2 cellular contexts compared by ENCODE assay signal in the genomic region with DNA sequence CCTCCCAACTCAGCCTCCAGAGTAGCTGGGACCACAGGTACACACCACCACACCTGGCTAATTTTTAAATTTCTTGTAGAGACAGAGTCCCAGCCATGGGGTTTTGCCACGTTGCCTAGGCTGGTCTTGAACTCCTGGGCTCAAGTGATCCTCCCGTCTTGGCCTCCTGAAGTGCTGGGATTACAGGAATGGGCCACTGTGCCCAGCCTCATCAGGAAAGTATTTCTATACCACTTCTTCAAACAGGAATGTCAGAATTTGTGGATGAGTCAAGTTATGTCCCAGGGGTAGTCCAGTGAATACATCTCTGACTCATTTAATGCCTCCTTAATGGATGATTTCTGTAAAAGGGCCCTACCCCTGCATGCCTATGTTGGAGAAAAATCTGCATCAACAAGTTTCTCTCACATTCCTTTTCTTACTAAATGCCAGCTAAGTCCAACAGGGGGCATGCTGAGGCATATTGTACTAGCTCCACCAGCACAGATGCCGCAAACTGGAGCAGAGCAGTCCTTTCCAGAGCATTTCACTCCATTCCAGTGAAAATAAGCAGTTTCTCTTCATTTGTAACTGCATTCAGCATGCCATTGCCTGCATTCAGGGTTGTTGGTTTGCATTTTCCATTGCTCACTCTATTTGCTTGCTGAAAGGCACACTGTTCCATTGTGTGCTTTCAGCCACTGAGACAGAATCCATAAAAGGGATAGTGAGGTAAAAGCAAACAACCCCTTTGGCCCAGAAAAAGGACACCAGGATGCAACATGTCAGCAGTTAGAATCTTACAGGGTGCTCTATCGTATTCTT.
TF ChIP-seq lines count a peak whose summit lies in the region.

No MANE protein-coding gene starts in this region.

TF ChIP-seq in GM23338, 12 proteins besides CTCF, POLR2A, EP300 and RAD21:
- TF ChIP-seq ZNF114 (CRISPR knock-in tag; IDR thresholded peaks at IDR 0.05) (no peak), ZNF331 (CRISPR knock-in tag; IDR thresholded peaks at IDR 0.05; ENCODE audit: low read depth) (no peak), CREB1 (CRISPR knock-in tag; IDR thresholded peaks at IDR 0.05; ENCODE audit: low read depth) (no peak), NANOG (IDR thresholded peaks at IDR 0.05; ENCODE audit: borderline replicate concordance) (no peak), STAT1 (IDR thresholded peaks at IDR 0.05; ENCODE audit: unreplicated experiment) (no peak), EZH2 (IDR thresholded peaks at IDR 0.05; ENCODE audit: low read depth, unreplicated experiment) (no peak), POLR2AphosphoS5 (IDR thresholded peaks at IDR 0.05; ENCODE audit: low read depth) (no peak)
- TF ChIP-seq, protein P1, sequence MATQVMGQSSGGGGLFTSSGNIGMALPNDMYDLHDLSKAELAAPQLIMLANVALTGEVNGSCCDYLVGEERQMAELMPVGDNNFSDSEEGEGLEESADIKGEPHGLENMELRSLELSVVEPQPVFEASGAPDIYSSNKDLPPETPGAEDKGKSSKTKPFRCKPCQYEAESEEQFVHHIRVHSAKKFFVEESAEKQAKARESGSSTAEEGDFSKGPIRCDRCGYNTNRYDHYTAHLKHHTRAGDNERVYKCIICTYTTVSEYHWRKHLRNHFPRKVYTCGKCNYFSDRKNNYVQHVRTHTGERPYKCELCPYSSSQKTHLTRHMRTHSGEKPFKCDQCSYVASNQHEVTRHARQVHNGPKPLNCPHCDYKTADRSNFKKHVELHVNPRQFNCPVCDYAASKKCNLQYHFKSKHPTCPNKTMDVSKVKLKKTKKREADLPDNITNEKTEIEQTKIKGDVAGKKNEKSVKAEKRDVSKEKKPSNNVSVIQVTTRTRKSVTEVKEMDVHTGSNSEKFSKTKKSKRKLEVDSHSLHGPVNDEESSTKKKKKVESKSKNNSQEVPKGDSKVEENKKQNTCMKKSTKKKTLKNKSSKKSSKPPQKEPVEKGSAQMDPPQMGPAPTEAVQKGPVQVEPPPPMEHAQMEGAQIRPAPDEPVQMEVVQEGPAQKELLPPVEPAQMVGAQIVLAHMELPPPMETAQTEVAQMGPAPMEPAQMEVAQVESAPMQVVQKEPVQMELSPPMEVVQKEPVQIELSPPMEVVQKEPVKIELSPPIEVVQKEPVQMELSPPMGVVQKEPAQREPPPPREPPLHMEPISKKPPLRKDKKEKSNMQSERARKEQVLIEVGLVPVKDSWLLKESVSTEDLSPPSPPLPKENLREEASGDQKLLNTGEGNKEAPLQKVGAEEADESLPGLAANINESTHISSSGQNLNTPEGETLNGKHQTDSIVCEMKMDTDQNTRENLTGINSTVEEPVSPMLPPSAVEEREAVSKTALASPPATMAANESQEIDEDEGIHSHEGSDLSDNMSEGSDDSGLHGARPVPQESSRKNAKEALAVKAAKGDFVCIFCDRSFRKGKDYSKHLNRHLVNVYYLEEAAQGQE (IDR thresholded peaks at IDR 0.05; ENCODE audit: unreplicated experiment), result no peak
- TF ChIP-seq, protein P2, sequence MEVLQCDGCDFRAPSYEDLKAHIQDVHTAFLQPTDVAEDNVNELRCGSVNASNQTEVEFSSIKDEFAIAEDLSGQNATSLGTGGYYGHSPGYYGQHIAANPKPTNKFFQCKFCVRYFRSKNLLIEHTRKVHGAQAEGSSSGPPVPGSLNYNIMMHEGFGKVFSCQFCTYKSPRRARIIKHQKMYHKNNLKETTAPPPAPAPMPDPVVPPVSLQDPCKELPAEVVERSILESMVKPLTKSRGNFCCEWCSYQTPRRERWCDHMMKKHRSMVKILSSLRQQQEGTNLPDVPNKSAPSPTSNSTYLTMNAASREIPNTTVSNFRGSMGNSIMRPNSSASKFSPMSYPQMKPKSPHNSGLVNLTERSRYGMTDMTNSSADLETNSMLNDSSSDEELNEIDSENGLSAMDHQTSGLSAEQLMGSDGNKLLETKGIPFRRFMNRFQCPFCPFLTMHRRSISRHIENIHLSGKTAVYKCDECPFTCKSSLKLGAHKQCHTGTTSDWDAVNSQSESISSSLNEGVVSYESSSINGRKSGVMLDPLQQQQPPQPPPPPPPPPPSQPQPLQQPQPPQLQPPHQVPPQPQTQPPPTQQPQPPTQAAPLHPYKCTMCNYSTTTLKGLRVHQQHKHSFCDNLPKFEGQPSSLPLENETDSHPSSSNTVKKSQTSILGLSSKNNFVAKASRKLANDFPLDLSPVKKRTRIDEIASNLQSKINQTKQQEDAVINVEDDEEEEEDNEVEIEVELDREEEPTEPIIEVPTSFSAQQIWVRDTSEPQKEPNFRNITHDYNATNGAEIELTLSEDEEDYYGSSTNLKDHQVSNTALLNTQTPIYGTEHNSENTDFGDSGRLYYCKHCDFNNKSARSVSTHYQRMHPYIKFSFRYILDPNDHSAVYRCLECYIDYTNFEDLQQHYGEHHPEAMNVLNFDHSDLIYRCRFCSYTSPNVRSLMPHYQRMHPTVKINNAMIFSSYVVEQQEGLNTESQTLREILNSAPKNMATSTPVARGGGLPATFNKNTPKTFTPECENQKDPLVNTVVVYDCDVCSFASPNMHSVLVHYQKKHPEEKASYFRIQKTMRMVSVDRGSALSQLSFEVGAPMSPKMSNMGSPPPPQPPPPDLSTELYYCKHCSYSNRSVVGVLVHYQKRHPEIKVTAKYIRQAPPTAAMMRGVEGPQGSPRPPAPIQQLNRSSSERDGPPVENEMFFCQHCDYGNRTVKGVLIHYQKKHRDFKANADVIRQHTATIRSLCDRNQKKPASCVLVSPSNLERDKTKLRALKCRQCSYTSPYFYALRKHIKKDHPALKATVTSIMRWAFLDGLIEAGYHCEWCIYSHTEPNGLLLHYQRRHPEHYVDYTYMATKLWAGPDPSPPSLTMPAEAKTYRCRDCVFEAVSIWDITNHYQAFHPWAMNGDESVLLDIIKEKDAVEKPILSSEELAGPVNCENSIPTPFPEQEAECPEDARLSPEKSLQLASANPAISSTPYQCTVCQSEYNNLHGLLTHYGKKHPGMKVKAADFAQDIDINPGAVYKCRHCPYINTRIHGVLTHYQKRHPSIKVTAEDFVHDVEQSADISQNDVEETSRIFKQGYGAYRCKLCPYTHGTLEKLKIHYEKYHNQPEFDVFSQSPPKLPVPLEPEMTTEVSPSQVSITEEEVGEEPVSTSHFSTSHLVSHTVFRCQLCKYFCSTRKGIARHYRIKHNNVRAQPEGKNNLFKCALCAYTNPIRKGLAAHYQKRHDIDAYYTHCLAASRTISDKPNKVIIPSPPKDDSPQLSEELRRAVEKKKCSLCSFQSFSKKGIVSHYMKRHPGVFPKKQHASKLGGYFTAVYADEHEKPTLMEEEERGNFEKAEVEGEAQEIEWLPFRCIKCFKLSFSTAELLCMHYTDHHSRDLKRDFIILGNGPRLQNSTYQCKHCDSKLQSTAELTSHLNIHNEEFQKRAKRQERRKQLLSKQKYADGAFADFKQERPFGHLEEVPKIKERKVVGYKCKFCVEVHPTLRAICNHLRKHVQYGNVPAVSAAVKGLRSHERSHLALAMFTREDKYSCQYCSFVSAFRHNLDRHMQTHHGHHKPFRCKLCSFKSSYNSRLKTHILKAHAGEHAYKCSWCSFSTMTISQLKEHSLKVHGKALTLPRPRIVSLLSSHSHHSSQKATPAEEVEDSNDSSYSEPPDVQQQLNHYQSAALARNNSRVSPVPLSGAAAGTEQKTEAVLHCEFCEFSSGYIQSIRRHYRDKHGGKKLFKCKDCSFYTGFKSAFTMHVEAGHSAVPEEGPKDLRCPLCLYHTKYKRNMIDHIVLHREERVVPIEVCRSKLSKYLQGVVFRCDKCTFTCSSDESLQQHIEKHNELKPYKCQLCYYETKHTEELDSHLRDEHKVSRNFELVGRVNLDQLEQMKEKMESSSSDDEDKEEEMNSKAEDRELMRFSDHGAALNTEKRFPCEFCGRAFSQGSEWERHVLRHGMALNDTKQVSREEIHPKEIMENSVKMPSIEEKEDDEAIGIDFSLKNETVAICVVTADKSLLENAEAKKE (CRISPR knock-in tag; IDR thresholded peaks at IDR 0.05), result no peak

TF ChIP-seq in GM12878, 131 proteins besides CTCF, POLR2A, EP300 and RAD21:
- TF ChIP-seq EGR1 (IDR thresholded peaks at IDR 0.05; ENCODE audit: borderline replicate concordance in 1 of 2, low read depth in 2 of 2, low read length in 2 of 2) (no peak), HCFC1 (IDR thresholded peaks at IDR 0.05; ENCODE audit: low read length) (no peak), HDAC2 (IDR thresholded peaks at IDR 0.05) (no peak), ZNF384 (IDR thresholded peaks at IDR 0.05; ENCODE audit: borderline replicate concordance, low read depth, low read length) (no peak), ESRRA (IDR thresholded peaks at IDR 0.05; ENCODE audit: low read length) (no peak), MYC (IDR thresholded peaks at IDR 0.05; ENCODE audit: insufficient read depth, insufficient read length, insufficient replicate concordance, low read length, severe bottlenecking) (no peak), TAF1 (IDR thresholded peaks at IDR 0.05; ENCODE audit: borderline replicate concordance, low read depth, low read length) (no peak), CREM (IDR thresholded peaks at IDR 0.05; ENCODE audit: low read depth) (no peak), SMC3 (IDR thresholded peaks at IDR 0.05; ENCODE audit: borderline replicate concordance, low read length) (peak; percentile 85)
